Comparison of ENCODE assay signal across 8 cellular contexts in the genomic region with DNA sequence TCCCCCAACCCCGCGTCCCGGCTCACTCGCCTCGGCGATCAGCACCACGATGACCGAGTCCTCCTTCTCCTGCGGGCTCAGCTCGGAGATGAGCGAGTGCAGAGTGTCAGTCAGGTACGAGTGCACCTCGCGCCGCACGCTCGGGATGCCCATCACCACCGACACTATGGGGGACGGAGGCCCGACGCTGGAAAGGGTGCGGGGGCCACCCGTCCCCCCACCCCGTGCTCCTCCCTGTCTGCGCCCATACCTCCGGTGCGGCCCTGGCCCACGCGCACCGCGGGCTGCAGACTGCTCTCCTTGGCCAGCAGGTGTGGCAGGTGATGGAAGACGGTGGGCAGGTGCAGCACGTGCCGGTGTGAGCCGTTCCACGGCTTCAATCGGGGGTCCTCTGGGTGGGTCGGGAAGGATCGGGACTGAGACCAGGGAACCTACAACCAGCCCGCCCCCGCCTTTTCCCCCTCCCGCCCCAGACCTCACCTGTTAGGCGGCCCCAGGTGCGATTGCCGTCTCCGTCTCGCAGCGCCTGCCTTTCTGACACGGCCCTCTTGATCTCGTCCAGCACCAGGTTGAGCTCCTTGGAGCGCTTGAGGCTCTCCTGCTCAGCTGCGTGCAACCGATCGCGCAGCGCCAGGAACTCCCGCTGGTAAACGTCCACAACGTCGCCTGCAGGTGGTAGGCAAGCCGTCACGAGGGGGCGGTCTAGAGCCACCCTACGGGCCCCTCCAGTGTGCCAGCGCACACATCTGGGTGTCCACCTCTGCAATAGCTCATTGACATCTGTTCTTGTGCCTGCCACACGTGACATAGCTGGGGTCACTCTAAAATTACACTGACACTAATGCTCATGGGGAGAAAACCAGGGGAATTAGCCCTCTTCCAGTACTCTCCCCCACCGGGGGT. TPM values are rescaled to one million over a fixed set of nuclear protein-coding genes. Genes with fewer than 3 reads are reported as not detected.
A peak's percentile ranks its signal among the peaks of the same experiment; 100 is the strongest.
DNase-seq lines count a peak whose midpoint lies in the region; ATAC-seq and TF ChIP-seq lines count a peak whose summit lies in the region.

No MANE protein-coding gene starts in this region.

- no peak overlapping the region for H2BK5ac ChIP-seq in mesendoderm (ENCODE audit: low read length)

- no peak overlapping the region for H3K4me3 Mint-ChIP-seq in stimulated activated memory B cell treated with anti-CD40 and anti-IgM and Interleukin-4, amounts not matched to agents 10 μg/mL and 1 μg/mL and 100 μg/mL, for 72 hours

- H3K27ac Mint-ChIP-seq in stimulated activated memory B cell treated with anti-CD40 and anti-IgM and Interleukin-4, amounts not matched to agents 10 μg/mL and 1 μg/mL and 100 μg/mL, for 72 hours: no peak overlapping the region

- H2AK5ac ChIP-seq in mesendoderm (ENCODE audit: low read length): no peak overlapping the region

- peak; percentile 40 for ATAC-seq in HG03354 (IDR thresholded peaks at IDR 0.05; ENCODE audit: poor library complexity, severe bottlenecking, unreplicated experiment)
- peak; percentile 56 to 57 for ATAC-seq in activated CD4-positive, CD25-positive, alpha-beta regulatory T cell treated with anti-CD3 and anti-CD28 coated beads, Interleukin-2, amount 50 U/mL, for 24 hours
- ATAC-seq in stimulated activated memory B cell treated with anti-CD40 and anti-IgM and Interleukin-4, amounts not matched to agents 10 μg/mL and 1 μg/mL and 100 μg/mL, for 72 hours: peak; percentile 58
- no peak for ATAC-seq in HG03139 (IDR thresholded peaks at IDR 0.05; ENCODE audit: unreplicated experiment)
- ATAC-seq in HG03469 (IDR thresholded peaks at IDR 0.05; ENCODE audit: unreplicated experiment): no peak

- TF ChIP-seq CTCF in GM12801 (IDR thresholded peaks at IDR 0.05; ENCODE audit: extremely low read depth, insufficient read length): peak; percentile 18

- H3K79me2 ChIP-seq in mesendoderm (ENCODE audit: control insufficient read depth, insufficient read depth, low read length): peaks cover 6% of the 10 kb centered on the region

- WGBS in mesendoderm (ENCODE audit: extremely low coverage, insufficient coverage, low lambda C conversion rate): no CpG with 5 or more reads among the region's 67 CpGs

- peaks cover 3% of the 10 kb centered on the region for H3K36me3 ChIP-seq in mesendoderm (ENCODE audit: control insufficient read depth, insufficient read depth, low read length)

- no peak overlapping the region for H3K4ac ChIP-seq in mesendoderm (ENCODE audit: low read depth, low read length)

- H2BK15ac ChIP-seq in mesendoderm (replicated peaks; ENCODE audit: low read depth): no peak overlapping the region

- no peak overlapping the region for H3K4me3 ChIP-seq in mesendoderm (ENCODE audit: low read length)

- no peak overlapping the region for H3K4me2 ChIP-seq in mesendoderm (ENCODE audit: low read length)

- H3K36me3 Mint-ChIP-seq in stimulated activated memory B cell treated with anti-CD40 and anti-IgM and Interleukin-4, amounts not matched to agents 10 μg/mL and 1 μg/mL and 100 μg/mL, for 72 hours: peaks cover 50% of the 10 kb centered on the region

- no peak overlapping the region for H3K27ac ChIP-seq in mesendoderm (ENCODE audit: low read depth, low read length)

- no peak overlapping the region for H3K23ac ChIP-seq in mesendoderm (ENCODE audit: low read length)

- no peaks in the 10 kb centered on the region for H3K27me3 Mint-ChIP-seq in stimulated activated memory B cell treated with anti-CD40 and anti-IgM and Interleukin-4, amounts not matched to agents 10 μg/mL and 1 μg/mL and 100 μg/mL, for 72 hours

- no peak overlapping the region for H3K56ac ChIP-seq in mesendoderm (ENCODE audit: low read length)

- peaks cover 5% of the 10 kb centered on the region for H3K79me1 ChIP-seq in mesendoderm (ENCODE audit: low read length)

- H2BK120ac ChIP-seq in mesendoderm (ENCODE audit: low read depth, low read length): no peak overlapping the region

- peaks cover 57% of the 10 kb centered on the region for H3K4me1 Mint-ChIP-seq in stimulated activated memory B cell treated with anti-CD40 and anti-IgM and Interleukin-4, amounts not matched to agents 10 μg/mL and 1 μg/mL and 100 μg/mL, for 72 hours

- H3K9me3 Mint-ChIP-seq in stimulated activated memory B cell treated with anti-CD40 and anti-IgM and Interleukin-4, amounts not matched to agents 10 μg/mL and 1 μg/mL and 100 μg/mL, for 72 hours: no peaks in the 10 kb centered on the region

- DNase-seq in cerebellar cortex (ENCODE audit: low spot score) (peak; percentile 62), mesendoderm (peak; percentile 69)

- peaks cover 4% of the 10 kb centered on the region for H3K4me1 ChIP-seq in mesendoderm (ENCODE audit: control insufficient read depth, low read depth, low read length)

- no peaks in the 10 kb centered on the region for H3K27me3 ChIP-seq in mesendoderm (ENCODE audit: insufficient read depth, low read length, poor library complexity)

- H3K9ac ChIP-seq in mesendoderm (ENCODE audit: low read length): no peak overlapping the region

- H4K5ac ChIP-seq in mesendoderm (ENCODE audit: low read length): no peak overlapping the region

- H4K8ac ChIP-seq in mesendoderm (ENCODE audit: low read depth, low read length): no peak overlapping the region

- H3K18ac ChIP-seq in mesendoderm (ENCODE audit: low read length): no peak overlapping the region

RNA-seq across cellular contexts. Expression of gene MGAT4B, which starts 5.1 kb away (rescaled TPM):
- polyA plus RNA-seq in mesendoderm (2013, experiment 1 of 2): 35.2 TPM
- 37.9 TPM for polyA plus RNA-seq in mesendoderm (2013, experiment 2 of 2)

RNA-seq across cellular contexts. Expression of gene LTC4S, which starts 7.8 kb away (rescaled TPM):
- 0.45 TPM for polyA plus RNA-seq in mesendoderm (2013, experiment 1 of 2)
- 0.42 TPM for polyA plus RNA-seq in mesendoderm (2013, experiment 2 of 2)

RNA-seq across cellular contexts. Expression of gene SQSTM1, which starts 19.1 kb away (rescaled TPM):
- 52.0 TPM for polyA plus RNA-seq in mesendoderm (2013, experiment 1 of 2)
- polyA plus RNA-seq in mesendoderm (2013, experiment 2 of 2): 62.0 TPM

RNA-seq across cellular contexts. Expression of gene MRNIP, which starts 57.1 kb away (rescaled TPM):
- 9.5 TPM for polyA plus RNA-seq in mesendoderm (2013, experiment 1 of 2)
- 9.3 TPM for polyA plus RNA-seq in mesendoderm (2013, experiment 2 of 2)

Comparison
In these comparisons a context has a peak if more than half of its experiments do, and no peak if none do; other contexts are left out.
1. ATAC-seq: peak in HG03354 (single experiment), activated CD4-positive, CD25-positive, alpha-beta regulatory T cell treated with anti-CD3 and anti-CD28 coated beads, Interleukin-2, amount 50 U/mL, for 24 hours (2 of 2) and stimulated activated memory B cell treated with anti-CD40 and anti-IgM and Interleukin-4, amounts not matched to agents 10 μg/mL and 1 μg/mL and 100 μg/mL, for 72 hours (single experiment); none in HG03139 (single experiment) and HG03469 (single experiment).